Comparison of ENCODE assay signal across 9 cellular contexts in genomic region chr19:24064175-24064574, GRCh38.
"Had no signal": no experiment of that assay in that cellular context is flagged by ENCODE, and none has a peak within 500 bp of the region (broad histone marks: within the 10 kb centered on the region; RNA-seq: fewer than 3 reads in every experiment).

No MANE protein-coding gene starts in this region.

- ATAC-seq: HCT116 had no signal

- H3K4me3 ChIP-seq: GM23248, HAP-1 had no signal

- DNase-seq: GM23248, GOT3, H7, HFFc6, KG1 had no signal

- H3K4me3 Mint-ChIP-seq: HFFc6, IgD-negative memory B cell had no signal

- H3K27me3 Mint-ChIP-seq: IgD-negative memory B cell had no signal

- H3K4me1 ChIP-seq: HAP-1 had no signal

- H3K27ac Mint-ChIP-seq: HFFc6, IgD-negative memory B cell had no signal

- H3K9ac ChIP-seq: GM23248 had no signal

- H3K9me3 ChIP-seq: HAP-1 had no signal

- H3K27ac ChIP-seq: GM23248, HL-60 had no signal

- H2AFZ ChIP-seq: GM23248 had no signal

- H3K9me3 Mint-ChIP-seq: HFFc6, IgD-negative memory B cell had no signal

- H3K4me1 Mint-ChIP-seq: IgD-negative memory B cell had no signal
